ENCODE assay signal across 13 cellular contexts in the genomic region with DNA sequence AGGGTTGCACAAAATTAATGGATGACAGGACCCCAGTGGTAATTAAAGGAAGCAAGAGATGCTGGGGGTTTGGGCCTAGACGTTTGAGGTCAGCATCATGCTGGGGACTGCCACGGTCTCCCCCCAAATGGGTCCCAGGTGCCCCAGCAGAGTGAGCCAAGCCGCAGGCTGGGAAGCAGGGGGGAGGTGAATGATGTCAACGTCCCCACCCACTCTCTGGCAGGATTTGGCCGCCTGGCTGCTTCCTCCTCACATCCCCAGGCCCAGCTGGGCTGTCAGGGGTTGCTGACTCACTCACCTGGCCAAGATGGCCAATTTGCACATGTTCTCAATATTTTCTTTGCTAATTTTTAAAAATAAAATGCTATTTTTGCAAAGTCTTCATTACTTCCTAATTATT.
A peak's percentile ranks its signal among the peaks of the same experiment; 100 is the strongest.
DNase-seq lines count a peak whose midpoint lies in the region; ATAC-seq and TF ChIP-seq lines count a peak whose summit lies in the region.
"Had no signal": no experiment of that assay in that cellular context is flagged by ENCODE, and none has a peak within 500 bp of the region (broad histone marks: within the 10 kb centered on the region; RNA-seq: fewer than 3 reads in every experiment).

No MANE protein-coding gene starts in this region.

- no peak overlapping the region for H2AFZ ChIP-seq in GM23338

- H3K4me1 Mint-ChIP-seq in GM23338, result peaks cover 48% of the 10 kb centered on the region

- no peak overlapping the region for H3K27ac Mint-ChIP-seq in GM23338
- H3K27ac Mint-ChIP-seq: activated T-helper 1 cell treated with anti-CD3 and anti-CD28 coated beads, Interleukin-12 subunit alpha, Interleukin-12 subunit beta, Interleukin-2, Interleukin-4 antibody, amounts not matched to agents 30 ng/mL and 10 ng/mL and 1 ng/mL, durations not matched to agents 14 hours and 24 hours and 36 hours had no signal

- no peak overlapping the region for H3K4me3 Mint-ChIP-seq in GM23338
- H3K4me3 Mint-ChIP-seq: activated T-helper 1 cell treated with anti-CD3 and anti-CD28 coated beads, Interleukin-12 subunit alpha, Interleukin-12 subunit beta, Interleukin-2, Interleukin-4 antibody, amounts not matched to agents 30 ng/mL and 10 ng/mL and 1 ng/mL, durations not matched to agents 14 hours and 24 hours and 36 hours had no signal

- peaks cover 17% of the 10 kb centered on the region for H3K27me3 Mint-ChIP-seq in GM23338 (ENCODE audit: insufficient read depth, low read depth, poor library complexity)

- intact Hi-C loops in dorsolateral prefrontal cortex (cut with DNase I), result no loop called here
- intact Hi-C loops in tibial artery (cut with DNase I; ENCODE audit: low total_unique reads), result no loop called here

- H4K20me1 ChIP-seq in GM23338 (replicated peaks; ENCODE audit: insufficient read depth), result no peaks in the 10 kb centered on the region

- no peaks in the 10 kb centered on the region for H3K9me2 ChIP-seq in GM23338 (ENCODE audit: insufficient read depth)

- no peak overlapping the region for H3K4me3 ChIP-seq in GM23338
- H3K4me3 ChIP-seq in dorsolateral prefrontal cortex, result no peak overlapping the region
- no peak overlapping the region for H3K4me3 ChIP-seq in retinal pigment epithelial cell (ENCODE audit: low read length)
- H3K4me3 ChIP-seq in tibial artery, result no peak overlapping the region
- H3K4me3 ChIP-seq: colonic mucosa, upper lobe of right lung had no signal

- TF ChIP-seq CTCF in GM23338 (conservative IDR thresholded peaks at IDR 0.05; ENCODE audit: low read depth in 2 of 2) (no peak), dorsolateral prefrontal cortex (IDR thresholded peaks at IDR 0.05 in 54 of 56, conservative IDR thresholded peaks at IDR 0.05 in 2 of 56; ENCODE audit: low read depth in 1 of 56, partially characterized antibody in 56 of 56) (no peak), retinal pigment epithelial cell (conservative IDR thresholded peaks at IDR 0.05; ENCODE audit: low read depth, low read length) (no peak), tibial artery (IDR thresholded peaks at IDR 0.05) (no peak)

- no peaks in the 10 kb centered on the region for H3K36me3 ChIP-seq in GM23338 (ENCODE audit: insufficient read depth)
- no peaks in the 10 kb centered on the region for H3K36me3 ChIP-seq in tibial artery
- H3K36me3 ChIP-seq: colonic mucosa, upper lobe of right lung, WERI-Rb-1 had no signal

- H3K27ac ChIP-seq in GM23338 (ENCODE audit: low read depth) (no peak overlapping the region), dorsolateral prefrontal cortex (peak overlapping the region in 51 of 59 donors; percentile 3 to 91 (median 69)), tibial artery (no peak overlapping the region)
- H3K27ac ChIP-seq: colonic mucosa, upper lobe of right lung, WERI-Rb-1 had no signal

- no peaks in the 10 kb centered on the region for H3K9me3 Mint-ChIP-seq in GM23338
- H3K9me3 Mint-ChIP-seq: activated T-helper 1 cell treated with anti-CD3 and anti-CD28 coated beads, Interleukin-12 subunit alpha, Interleukin-12 subunit beta, Interleukin-2, Interleukin-4 antibody, amounts not matched to agents 30 ng/mL and 10 ng/mL and 1 ng/mL, durations not matched to agents 14 hours and 24 hours and 36 hours had no signal

- no peaks in the 10 kb centered on the region for H3K9me3 ChIP-seq in tibial artery
- H3K9me3 ChIP-seq: colonic mucosa, upper lobe of right lung had no signal

- H3K79me2 ChIP-seq in GM23338 (replicated peaks; ENCODE audit: insufficient read depth), result no peaks in the 10 kb centered on the region

- H3F3A ChIP-seq in GM23338 (replicated peaks; ENCODE audit: low read depth), result peaks cover 6% of the 10 kb centered on the region; the same call in 1 of the 2 replicates

- H3K36me3 Mint-ChIP-seq in GM23338 (ENCODE audit: low read depth), result no peaks in the 10 kb centered on the region

- H3K4me1 ChIP-seq in GM23338 (ENCODE audit: insufficient read depth) (peaks cover 31% of the 10 kb centered on the region), tibial artery (peaks cover 0 to 3% (median 0%) of the 10 kb centered on the region in 4 donors)
- H3K4me1 ChIP-seq: colonic mucosa, upper lobe of right lung had no signal

- peak; percentile 8; the same call in 2 of the 3 replicates for ATAC-seq in GM23338
- no peak for ATAC-seq in HG02798 (IDR thresholded peaks at IDR 0.05; ENCODE audit: poor library complexity, unreplicated experiment)
- ATAC-seq: Panc1, upper lobe of right lung had no signal

- no peak for DNase-seq in GM23338 (ENCODE audit: low spot score)
- peak; percentile 32 for DNase-seq in NCI-H69 (lab: John Stamatoyannopoulos, UW)
- no peak for DNase-seq in dorsolateral prefrontal cortex
- peak; percentile 9 for DNase-seq in retinal pigment epithelial cell (ENCODE audit: low read depth)
- no peak for DNase-seq in activated CD4-positive, CD25-positive, alpha-beta regulatory T cell (lab: John Stamatoyannopoulos, UW)
- DNase-seq in tibial artery, result no peak
- DNase-seq: colonic mucosa, NCI-H1436 treated with DMSO at 0.1 percent for 48 hours, upper lobe of right lung, WERI-Rb-1 had no signal

- no peak overlapping the region for H3K4me2 ChIP-seq in GM23338

- H3K27me3 ChIP-seq in GM23338 (ENCODE audit: insufficient read depth) (no peaks in the 10 kb centered on the region), dorsolateral prefrontal cortex (no peaks in the 10 kb centered on the region), tibial artery (no peaks in the 10 kb centered on the region)
- H3K27me3 ChIP-seq: colonic mucosa, upper lobe of right lung had no signal

TF ChIP-seq in GM23338, 12 proteins besides CTCF, POLR2A, EP300 and RAD21 (continues in another document):
- no peak for TF ChIP-seq POLR2AphosphoS5 (IDR thresholded peaks at IDR 0.05; ENCODE audit: low read depth)
- TF ChIP-seq ZNF331 (CRISPR knock-in tag; IDR thresholded peaks at IDR 0.05; ENCODE audit: low read depth), result no peak
- TF ChIP-seq NANOG (IDR thresholded peaks at IDR 0.05; ENCODE audit: borderline replicate concordance), result no peak
- TF ChIP-seq, protein P1, sequence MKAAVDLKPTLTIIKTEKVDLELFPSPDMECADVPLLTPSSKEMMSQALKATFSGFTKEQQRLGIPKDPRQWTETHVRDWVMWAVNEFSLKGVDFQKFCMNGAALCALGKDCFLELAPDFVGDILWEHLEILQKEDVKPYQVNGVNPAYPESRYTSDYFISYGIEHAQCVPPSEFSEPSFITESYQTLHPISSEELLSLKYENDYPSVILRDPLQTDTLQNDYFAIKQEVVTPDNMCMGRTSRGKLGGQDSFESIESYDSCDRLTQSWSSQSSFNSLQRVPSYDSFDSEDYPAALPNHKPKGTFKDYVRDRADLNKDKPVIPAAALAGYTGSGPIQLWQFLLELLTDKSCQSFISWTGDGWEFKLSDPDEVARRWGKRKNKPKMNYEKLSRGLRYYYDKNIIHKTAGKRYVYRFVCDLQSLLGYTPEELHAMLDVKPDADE (IDR thresholded peaks at IDR 0.05), result no peak
- no peak for TF ChIP-seq JUNB (IDR thresholded peaks at IDR 0.05; ENCODE audit: unreplicated experiment)
- no peak for TF ChIP-seq STAT1 (IDR thresholded peaks at IDR 0.05; ENCODE audit: unreplicated experiment)
- TF ChIP-seq ZNF114 (CRISPR knock-in tag; IDR thresholded peaks at IDR 0.05), result no peak
- TF ChIP-seq CREB1 (CRISPR knock-in tag; IDR thresholded peaks at IDR 0.05; ENCODE audit: low read depth), result no peak
- TF ChIP-seq REST (IDR thresholded peaks at IDR 0.05; ENCODE audit: unreplicated experiment), result no peak
- no peak for TF ChIP-seq EZH2 (IDR thresholded peaks at IDR 0.05; ENCODE audit: low read depth, unreplicated experiment)
- TF ChIP-seq EZH2phosphoT487 (IDR thresholded peaks at IDR 0.05; ENCODE audit: unreplicated experiment), result no peak

Comparison
In these comparisons a context has a peak if more than half of its experiments do, and no peak if none do; other contexts are left out.
1. DNase-seq: peak in NCI-H69 (single experiment) and retinal pigment epithelial cell (single experiment); none in GM23338 (single experiment), dorsolateral prefrontal cortex (0 of 10), activated CD4-positive, CD25-positive, alpha-beta regulatory T cell (0 of 4) and tibial artery (0 of 2).
2. H3K27ac ChIP-seq: peak in dorsolateral prefrontal cortex (51 of 59); none in GM23338 (single experiment) and tibial artery (0 of 2).